ENCODE assay signal across 1 cellular context in genomic region chrX:10414872-10415703, GRCh38.
TF ChIP-seq lines count a peak whose summit lies in the region.

No MANE protein-coding gene starts in this region.

TF ChIP-seq in IMR-90, 13 proteins besides CTCF, POLR2A, EP300 and RAD21 (continued from another document):
- TF ChIP-seq MAFK (IDR thresholded peaks at IDR 0.05; ENCODE audit: low read depth, low read length), result no peak
- TF ChIP-seq USF2 (IDR thresholded peaks at IDR 0.05; ENCODE audit: low read depth, low read length), result no peak
- TF ChIP-seq CHD1 (IDR thresholded peaks at IDR 0.05; ENCODE audit: low read depth, low read length), result no peak
- TF ChIP-seq CEBPB (IDR thresholded peaks at IDR 0.05; ENCODE audit: low read depth, low read length), result no peak
- no peak for TF ChIP-seq ELK1 (IDR thresholded peaks at IDR 0.05; ENCODE audit: borderline replicate concordance, low read depth, low read length)
- TF ChIP-seq RFX5 (IDR thresholded peaks at IDR 0.05; ENCODE audit: low read depth, low read length), result no peak
